1 cellular context compared by ENCODE assay signal in genomic region chr20:39853050-39853449, GRCh38.
TF ChIP-seq lines count a peak whose summit lies in the region.

No MANE protein-coding gene starts in this region.

TF ChIP-seq in SK-N-SH, 30 proteins besides CTCF, POLR2A, EP300 and RAD21 (continued from another document):
- TF ChIP-seq POLR2AphosphoS5 (IDR thresholded peaks at IDR 0.05; ENCODE audit: low read depth, low read length) (no peak), JUND (IDR thresholded peaks at IDR 0.05) (no peak), RXRA (IDR thresholded peaks at IDR 0.05; ENCODE audit: borderline replicate concordance, low read depth) (no peak), TAF1 (IDR thresholded peaks at IDR 0.05; ENCODE audit: borderline replicate concordance, low read depth, low read length) (no peak)
- TF ChIP-seq, protein P1, sequence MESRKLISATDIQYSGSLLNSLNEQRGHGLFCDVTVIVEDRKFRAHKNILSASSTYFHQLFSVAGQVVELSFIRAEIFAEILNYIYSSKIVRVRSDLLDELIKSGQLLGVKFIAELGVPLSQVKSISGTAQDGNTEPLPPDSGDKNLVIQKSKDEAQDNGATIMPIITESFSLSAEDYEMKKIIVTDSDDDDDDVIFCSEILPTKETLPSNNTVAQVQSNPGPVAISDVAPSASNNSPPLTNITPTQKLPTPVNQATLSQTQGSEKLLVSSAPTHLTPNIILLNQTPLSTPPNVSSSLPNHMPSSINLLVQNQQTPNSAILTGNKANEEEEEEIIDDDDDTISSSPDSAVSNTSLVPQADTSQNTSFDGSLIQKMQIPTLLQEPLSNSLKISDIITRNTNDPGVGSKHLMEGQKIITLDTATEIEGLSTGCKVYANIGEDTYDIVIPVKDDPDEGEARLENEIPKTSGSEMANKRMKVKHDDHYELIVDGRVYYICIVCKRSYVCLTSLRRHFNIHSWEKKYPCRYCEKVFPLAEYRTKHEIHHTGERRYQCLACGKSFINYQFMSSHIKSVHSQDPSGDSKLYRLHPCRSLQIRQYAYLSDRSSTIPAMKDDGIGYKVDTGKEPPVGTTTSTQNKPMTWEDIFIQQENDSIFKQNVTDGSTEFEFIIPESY (IDR thresholded peaks at IDR 0.05; ENCODE audit: borderline replicate concordance, low read depth), result no peak
TF ChIP-seq in SK-N-SH: peak in this region for 0.
